10 cellular contexts compared by ENCODE assay signal in genomic region chr2:205687018-205687956, GRCh38. TPM values are rescaled to one million over a fixed set of nuclear protein-coding genes. Genes with fewer than 3 reads are reported as not detected.
DNase-seq lines count a peak whose midpoint lies in the region; ATAC-seq and TF ChIP-seq lines count a peak whose summit lies in the region.
"Had no signal": no experiment of that assay in that cellular context is flagged by ENCODE, and none has a peak within 500 bp of the region (broad histone marks: within the 10 kb centered on the region; RNA-seq: fewer than 3 reads in every experiment).

No MANE protein-coding gene starts in this region.

- peak overlapping the region; percentile 46 for H3K4me3 Mint-ChIP-seq in HFFc6

- H3K4me1 ChIP-seq in duodenal mucosa (ENCODE audit: control insufficient read depth in 1 of 2, insufficient read depth in 2 of 2, low read length in 2 of 2): peaks cover 25 to 38% of the 10 kb centered on the region in 2 donors
- peaks cover 6 to 27% of the 10 kb centered on the region in 2 donors for H3K4me1 ChIP-seq in muscle layer of duodenum (ENCODE audit: control insufficient read depth in 1 of 2, insufficient read depth in 2 of 2, low read length in 2 of 2)

- TF ChIP-seq CTCF in AG04449 (IDR thresholded peaks at IDR 0.05; ENCODE audit: insufficient read depth, low read length, missing control alignments) (no peak), HFFc6 (IDR thresholded peaks at IDR 0.05) (no peak)

- peak overlapping the region; percentile 85 for H3K4me3 ChIP-seq in AG04449 (ENCODE audit: low read depth, low read length)
- H3K4me3 ChIP-seq in duodenal mucosa (ENCODE audit: low read depth in 1 of 2, low read length in 2 of 2): peak overlapping the region; percentile 57 to 67
- H3K4me3 ChIP-seq in muscle layer of duodenum (ENCODE audit: low read depth in 1 of 2, low read length in 2 of 2): peak overlapping the region; percentile 81 to 90

- no peaks in the 10 kb centered on the region for H3K36me3 Mint-ChIP-seq in HFFc6 (ENCODE audit: low read depth)

- H3K27ac Mint-ChIP-seq in HFFc6: no peak overlapping the region

- DNase-seq in AG04449 (ENCODE audit: low read depth, low spot score) (no peak), HFFc6 (no peak), OCI-M2 (lab: John Stamatoyannopoulos, UW; ENCODE audit: unreplicated experiment) (no peak)
- DNase-seq: aorta, NCI-H2107 had no signal

- peaks cover 45% of the 10 kb centered on the region for H3K4me1 Mint-ChIP-seq in HFFc6 (ENCODE audit: low read depth)

- H3K27me3 ChIP-seq in duodenal mucosa (ENCODE audit: control insufficient read depth in 1 of 2, insufficient read depth in 2 of 2, low read length in 2 of 2): peaks cover 39 to 49% of the 10 kb centered on the region in 2 donors
- peaks cover 11% of the 10 kb centered on the region for H3K27me3 ChIP-seq in muscle layer of duodenum (ENCODE audit: low read depth, low read length)

- H3K27me3 Mint-ChIP-seq in HFFc6 (ENCODE audit: insufficient read depth): no peaks in the 10 kb centered on the region; the same call in 1 of the 2 replicates

- no peak overlapping the region for H3K9ac ChIP-seq in duodenal mucosa (ENCODE audit: low read depth in 1 of 2, low read length in 2 of 2)

- no peaks in the 10 kb centered on the region for H3K36me3 ChIP-seq in duodenal mucosa (ENCODE audit: control insufficient read depth in 1 of 2, insufficient read depth in 2 of 2, low read length in 2 of 2)
- H3K36me3 ChIP-seq in muscle layer of duodenum (ENCODE audit: control insufficient read depth in 1 of 2, insufficient read depth in 2 of 2, low read length in 2 of 2): no peaks in the 10 kb centered on the region

- no peak for ATAC-seq in GM21717 (IDR thresholded peaks at IDR 0.05; ENCODE audit: unreplicated experiment)
- ATAC-seq in HG03135 (IDR thresholded peaks at IDR 0.05; ENCODE audit: unreplicated experiment): no peak
- no peak for ATAC-seq in HG03439 (IDR thresholded peaks at IDR 0.05; ENCODE audit: unreplicated experiment)

- no peak overlapping the region for H3K27ac ChIP-seq in duodenal mucosa (ENCODE audit: low read depth, low read length)
- H3K27ac ChIP-seq in muscle layer of duodenum (ENCODE audit: low read length): peak overlapping the region; percentile 88

- H3K9me3 ChIP-seq in duodenal mucosa (ENCODE audit: control insufficient read depth in 1 of 2, low read length in 2 of 2): no peaks in the 10 kb centered on the region
- H3K9me3 ChIP-seq in muscle layer of duodenum (ENCODE audit: control insufficient read depth in 1 of 2, low read length in 2 of 2): no peaks in the 10 kb centered on the region

- no peaks in the 10 kb centered on the region for H3K9me3 Mint-ChIP-seq in HFFc6

- CTCF ChIA-PET in AG04449 (lab: Yijun Ruan, JAX): interaction anchor here (0.9 to 2.3 kb wide), 5 partner anchors 9 to 239 kb away, joined by 3 to 12 read pairs (median 3); no protein-coding TSS in a partner anchor

- POLR2A ChIA-PET in AG04449 (lab: Yijun Ruan, JAX): interaction anchor here (1.8 kb wide), 1 partner anchor 44 kb away, joined by 5 read pairs; no protein-coding TSS in a partner anchor

RNA-seq across cellular contexts. Expression of gene NRP2, which starts 5.0 kb away (rescaled TPM):
- 10 to 100 TPM; 11.8 to 25.1 (median 21.4) TPM for total RNA-seq in HFFc6 (2021; fragmentation: NEBNext Ultra II Directional; extraction: Animal tissue kit (Norgen Biotek cat#: 25700))
